Comparison of ENCODE assay signal across 15 cellular contexts in genomic region chr2:30472326-30472725, GRCh38. TPM values are rescaled to one million over a fixed set of nuclear protein-coding genes. Genes with fewer than 3 reads are reported as not detected.
DNase-seq lines count a peak whose midpoint lies in the region; TF ChIP-seq lines count a peak whose summit lies in the region.
"Had no signal": no experiment of that assay in that cellular context is flagged by ENCODE, and none has a peak within 500 bp of the region (broad histone marks: within the 10 kb centered on the region; RNA-seq: fewer than 3 reads in every experiment).

No MANE protein-coding gene starts in this region.

- H3K4me3 ChIP-seq in HEK293 (ENCODE audit: low read depth, low read length) (no peak overlapping the region), SK-N-MC (peak overlapping the region; percentile 3; the same call in 1 of the 2 replicates)
- H3K4me3 ChIP-seq: right lobe of liver had no signal

- POLR2A ChIA-PET in HEK293 (lab: Yijun Ruan, JAX), result no interaction called here

- no peaks in the 10 kb centered on the region for H3K36me3 Mint-ChIP-seq in Calu3 (ENCODE audit: insufficient read depth, unreplicated experiment)

- H3K9ac ChIP-seq in SK-N-MC (ENCODE audit: insufficient read length), result peak overlapping the region; percentile 2

- H3K27ac Mint-ChIP-seq in Calu3 (ENCODE audit: unreplicated experiment), result peak overlapping the region; percentile 16
- H3K27ac Mint-ChIP-seq: CD8-positive, alpha-beta T cell; T-helper 2 cell treated with Interferon-gamma antibody and Interleukin-4, amounts not matched to agents 5 μg/mL and 100 μg/mL, for 36 hours had no signal

- H3K9me3 Mint-ChIP-seq in Calu3 (ENCODE audit: low read depth, unreplicated experiment), result no peaks in the 10 kb centered on the region
- H3K9me3 Mint-ChIP-seq: CD8-positive, alpha-beta T cell had no signal

- BruUV-seq in Calu3 (replicated peaks; lab: Mats Ljungman, UMichigan), result no TSS peak

- no peak overlapping the region for H3K27ac ChIP-seq in HEK293 (ENCODE audit: extremely low read depth, low read depth, low read length)
- H3K27ac ChIP-seq in SK-N-MC, result peak overlapping the region; percentile 90
- H3K27ac ChIP-seq: right lobe of liver had no signal

- H3K4me1 Mint-ChIP-seq in Calu3 (ENCODE audit: low read depth, unreplicated experiment), result peaks cover 10% of the 10 kb centered on the region

- intact Hi-C loops in Calu3 (cut with micrococcal nuclease; ENCODE audit: unreplicated experiment), result no loop called here
- intact Hi-C loops in posterior cingulate gyrus (cut with DNase I), result no loop called here

- peaks cover 8% of the 10 kb centered on the region; the same call in 1 of the 2 replicates for H3K4me1 ChIP-seq in HEK293 (ENCODE audit: control insufficient read depth, insufficient read depth, low read length)
- H3K4me1 ChIP-seq: right lobe of liver had no signal

- no peaks in the 10 kb centered on the region for H3K27me3 Mint-ChIP-seq in Calu3 (ENCODE audit: unreplicated experiment)

- CTCF ChIA-PET in Calu3 (lab: Charles Lee) (no interaction called here), HEK293 (lab: Yijun Ruan, JAX) (interaction anchor here (0.6 kb wide), 1 partner anchor 228 kb away, joined by 3 read pairs; no protein-coding TSS in a partner anchor)

- DNase-seq in Calu3, result no peak
- no peak for DNase-seq in SK-N-MC (ENCODE audit: low read depth, low spot score)
- peak; percentile 22 for DNase-seq in fibroblast of the conjunctiva (ENCODE audit: low read depth)
- no peak for DNase-seq in posterior cingulate gyrus
- no peak for DNase-seq in GOT3 (lab: John Stamatoyannopoulos, UW)
- DNase-seq in activated CD8-positive, alpha-beta memory T cell treated with anti-CD3 and anti-CD28 coated beads, Interleukin-2, amount 50 U/mL, for 48 hours, result no peak
- DNase-seq in T-helper 9 cell, result no peak
- DNase-seq: CD8-positive, alpha-beta T cell; cerebellar nuclear complex; right lobe of liver; stimulated activated CD4-positive, alpha-beta T cell treated with anti-CD3 and anti-CD28 coated beads, Interleukin-4, amount 100 ng/mL, for 4 hours; stimulated activated naive CD4-positive, alpha-beta T cell treated with Interleukin-2 at 50 U/mL for 16 hours had no signal

- H3K36me3 ChIP-seq in HEK293 (ENCODE audit: control insufficient read depth in 2 of 2, insufficient read depth in 1 of 2, low read length in 2 of 2), result no peaks in the 10 kb centered on the region; a peak in 1 of 3 replicates
- H3K36me3 ChIP-seq in SK-N-MC (ENCODE audit: insufficient read depth, low read length), result peaks cover 12% of the 10 kb centered on the region
- H3K36me3 ChIP-seq: right lobe of liver had no signal

- H3K9me3 ChIP-seq in HEK293 (ENCODE audit: control insufficient read depth, insufficient read depth, low read depth, low read length) (no peaks in the 10 kb centered on the region), SK-N-MC (ENCODE audit: low read depth, low read length) (peaks cover 3% of the 10 kb centered on the region; the same call in 1 of the 2 replicates)
- H3K9me3 ChIP-seq: right lobe of liver had no signal

- no peak overlapping the region for H3K4me3 Mint-ChIP-seq in Calu3 (ENCODE audit: low read depth, unreplicated experiment)
- H3K4me3 Mint-ChIP-seq: CD8-positive, alpha-beta T cell; nephron; T-helper 2 cell treated with Interferon-gamma antibody and Interleukin-4, amounts not matched to agents 5 μg/mL and 100 μg/mL, for 36 hours had no signal

- TF ChIP-seq CTCF in Calu3 (IDR thresholded peaks at IDR 0.05; ENCODE audit: unreplicated experiment), result no peak
- no peak for TF ChIP-seq CTCF in HEK293 (tag by site-specific recombination; IDR thresholded peaks at IDR 0.05)

TF ChIP-seq in HEK293, 187 proteins besides CTCF, POLR2A, EP300 and RAD21:
- TF ChIP-seq ZNF112 (tag by site-specific recombination; IDR thresholded peaks at IDR 0.05) (no peak), TSHZ1 (tag by site-specific recombination; IDR thresholded peaks at IDR 0.05; ENCODE audit: borderline replicate concordance) (no peak), ZNF335 (tag by site-specific recombination; conservative IDR thresholded peaks at IDR 0.05) (no peak), ZNF341 (tag by site-specific recombination; IDR thresholded peaks at IDR 0.05; ENCODE audit: low read depth) (no peak), GLIS2 (tag by site-specific recombination; IDR thresholded peaks at IDR 0.05) (no peak)
- TF ChIP-seq, protein P1, sequence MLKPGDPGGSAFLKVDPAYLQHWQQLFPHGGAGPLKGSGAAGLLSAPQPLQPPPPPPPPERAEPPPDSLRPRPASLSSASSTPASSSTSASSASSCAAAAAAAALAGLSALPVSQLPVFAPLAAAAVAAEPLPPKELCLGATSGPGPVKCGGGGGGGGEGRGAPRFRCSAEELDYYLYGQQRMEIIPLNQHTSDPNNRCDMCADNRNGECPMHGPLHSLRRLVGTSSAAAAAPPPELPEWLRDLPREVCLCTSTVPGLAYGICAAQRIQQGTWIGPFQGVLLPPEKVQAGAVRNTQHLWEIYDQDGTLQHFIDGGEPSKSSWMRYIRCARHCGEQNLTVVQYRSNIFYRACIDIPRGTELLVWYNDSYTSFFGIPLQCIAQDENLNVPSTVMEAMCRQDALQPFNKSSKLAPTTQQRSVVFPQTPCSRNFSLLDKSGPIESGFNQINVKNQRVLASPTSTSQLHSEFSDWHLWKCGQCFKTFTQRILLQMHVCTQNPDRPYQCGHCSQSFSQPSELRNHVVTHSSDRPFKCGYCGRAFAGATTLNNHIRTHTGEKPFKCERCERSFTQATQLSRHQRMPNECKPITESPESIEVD (tag by site-specific recombination; IDR thresholded peaks at IDR 0.05), result peak; percentile 54
- TF ChIP-seq, protein P2, sequence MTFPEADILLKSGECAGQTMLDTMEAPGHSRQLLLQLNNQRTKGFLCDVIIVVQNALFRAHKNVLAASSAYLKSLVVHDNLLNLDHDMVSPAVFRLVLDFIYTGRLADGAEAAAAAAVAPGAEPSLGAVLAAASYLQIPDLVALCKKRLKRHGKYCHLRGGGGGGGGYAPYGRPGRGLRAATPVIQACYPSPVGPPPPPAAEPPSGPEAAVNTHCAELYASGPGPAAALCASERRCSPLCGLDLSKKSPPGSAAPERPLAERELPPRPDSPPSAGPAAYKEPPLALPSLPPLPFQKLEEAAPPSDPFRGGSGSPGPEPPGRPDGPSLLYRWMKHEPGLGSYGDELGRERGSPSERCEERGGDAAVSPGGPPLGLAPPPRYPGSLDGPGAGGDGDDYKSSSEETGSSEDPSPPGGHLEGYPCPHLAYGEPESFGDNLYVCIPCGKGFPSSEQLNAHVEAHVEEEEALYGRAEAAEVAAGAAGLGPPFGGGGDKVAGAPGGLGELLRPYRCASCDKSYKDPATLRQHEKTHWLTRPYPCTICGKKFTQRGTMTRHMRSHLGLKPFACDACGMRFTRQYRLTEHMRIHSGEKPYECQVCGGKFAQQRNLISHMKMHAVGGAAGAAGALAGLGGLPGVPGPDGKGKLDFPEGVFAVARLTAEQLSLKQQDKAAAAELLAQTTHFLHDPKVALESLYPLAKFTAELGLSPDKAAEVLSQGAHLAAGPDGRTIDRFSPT (tag by site-specific recombination; IDR thresholded peaks at IDR 0.05), result no peak
- TF ChIP-seq, protein P3, sequence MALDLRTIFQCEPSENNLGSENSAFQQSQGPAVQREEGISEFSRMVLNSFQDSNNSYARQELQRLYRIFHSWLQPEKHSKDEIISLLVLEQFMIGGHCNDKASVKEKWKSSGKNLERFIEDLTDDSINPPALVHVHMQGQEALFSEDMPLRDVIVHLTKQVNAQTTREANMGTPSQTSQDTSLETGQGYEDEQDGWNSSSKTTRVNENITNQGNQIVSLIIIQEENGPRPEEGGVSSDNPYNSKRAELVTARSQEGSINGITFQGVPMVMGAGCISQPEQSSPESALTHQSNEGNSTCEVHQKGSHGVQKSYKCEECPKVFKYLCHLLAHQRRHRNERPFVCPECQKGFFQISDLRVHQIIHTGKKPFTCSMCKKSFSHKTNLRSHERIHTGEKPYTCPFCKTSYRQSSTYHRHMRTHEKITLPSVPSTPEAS (tag by site-specific recombination; IDR thresholded peaks at IDR 0.05), result no peak

RNA-seq across cellular contexts. Expression of gene LCLAT1, which starts 25.3 kb away (rescaled TPM):
- 45.0 and 47.6 TPM in 2 replicates for total RNA-seq in Calu3 (2022)
